Comparison of ENCODE assay signal across 11 cellular contexts in the genomic region with DNA sequence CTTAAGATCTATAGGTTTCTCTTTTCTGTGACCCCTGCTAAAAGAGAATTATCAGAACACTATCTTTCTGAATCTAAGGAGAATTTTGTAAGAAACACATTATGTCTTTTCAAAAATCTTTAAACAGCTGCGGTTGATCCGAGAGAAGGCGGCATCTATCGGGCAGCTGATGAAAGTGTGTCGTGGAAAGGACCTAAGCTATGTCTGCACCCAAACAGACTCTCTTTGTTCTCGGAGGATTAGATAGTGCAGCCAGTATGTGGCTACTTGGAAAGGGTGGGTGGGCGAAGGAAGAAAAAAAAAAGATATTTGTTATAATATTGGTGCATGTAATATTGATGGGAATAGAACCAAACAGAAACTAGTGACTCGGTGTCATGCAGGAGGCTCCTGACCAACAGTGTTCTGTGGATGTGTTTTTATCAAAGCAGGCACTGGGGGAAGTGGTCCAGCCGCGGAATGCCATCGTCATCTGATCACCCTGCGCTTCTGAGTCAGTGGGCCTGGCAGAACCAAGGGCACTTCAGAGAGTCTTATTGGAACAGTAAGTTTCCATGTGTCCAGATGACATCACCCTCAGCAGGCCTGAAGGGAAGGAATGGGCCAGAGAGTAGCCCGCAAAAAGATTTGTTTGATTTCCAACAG.
DNase-seq lines count a peak whose midpoint lies in the region; TF ChIP-seq lines count a peak whose summit lies in the region.
"Had no signal": no experiment of that assay in that cellular context is flagged by ENCODE, and none has a peak within 500 bp of the region (broad histone marks: within the 10 kb centered on the region; RNA-seq: fewer than 3 reads in every experiment).

No MANE protein-coding gene starts in this region.

- H3K27ac ChIP-seq in coronary artery (peak overlapping the region; percentile 6 to 40), tibial artery (peak overlapping the region in 1 of 2 donors; percentile 21)
- H3K27ac ChIP-seq: lower lobe of right lung had no signal

- TF ChIP-seq CTCF in coronary artery (IDR thresholded peaks at IDR 0.05): no peak
- no peak for TF ChIP-seq CTCF in lower leg skin (IDR thresholded peaks at IDR 0.05)
- TF ChIP-seq CTCF in tibial artery (IDR thresholded peaks at IDR 0.05): no peak

- no peaks in the 10 kb centered on the region for H3K9me3 ChIP-seq in tibial artery
- H3K9me3 ChIP-seq: lower lobe of right lung had no signal

- no peak for TF ChIP-seq POLR2A in lower leg skin (IDR thresholded peaks at IDR 0.05)

- no peaks in the 10 kb centered on the region for H3K36me3 ChIP-seq in tibial artery
- H3K36me3 ChIP-seq: lower lobe of right lung had no signal

- peaks cover 0 to 16% (median 9%) of the 10 kb centered on the region in 4 donors for H3K4me1 ChIP-seq in tibial artery
- H3K4me1 ChIP-seq: lower lobe of right lung had no signal

- DNase-seq in HS-5 (ENCODE audit: low read depth) (peak; percentile 30), coronary artery (ENCODE audit: low spot score) (peak; percentile 85), lower leg skin (ENCODE audit: low spot score in 2 of 2) (peak; percentile 72 to 91), tibial artery (peak; percentile 61 to 76), NCI-H2171 treated with DMSO at 0.1 percent for 48 hours (lab: John Stamatoyannopoulos, UW) (no peak), OCI-M1 (lab: John Stamatoyannopoulos, UW) (no peak), mesenteric fat pad (ENCODE audit: low spot score) (no peak)
- DNase-seq: activated CD4-positive, alpha-beta T cell treated with anti-CD3 and anti-CD28 coated beads, Interleukin-2, amount 50 U/mL, for 1 hour; lower lobe of right lung; NCI-H2107; SHP77 treated with DMSO at 0.1 percent for 48 hours had no signal

- no peaks in the 10 kb centered on the region for H3K27me3 ChIP-seq in tibial artery

- WGBS in lower leg skin, 2 donors: 67 to 72% methylated on average over 13 of the region's 13 CpGs

- intact Hi-C loops in lower leg skin (cut with DNase I; ENCODE audit: low total_unique reads) (no loop called here), tibial artery (cut with DNase I; ENCODE audit: low total_unique reads) (no loop called here)

- H3K4me3 ChIP-seq in coronary artery: peak overlapping the region; percentile 9
- no peak overlapping the region for H3K4me3 ChIP-seq in lower leg skin (ENCODE audit: low read depth, poor library complexity, severe bottlenecking)
- H3K4me3 ChIP-seq in tibial artery: no peak overlapping the region
- H3K4me3 ChIP-seq: lower lobe of right lung had no signal

Comparison
In these comparisons a context has a peak if more than half of its experiments do, and no peak if none do; other contexts are left out.
1. DNase-seq: peak in HS-5 (single experiment), coronary artery (single experiment), lower leg skin (2 of 2) and tibial artery (2 of 2); none in NCI-H2171 treated with DMSO at 0.1 percent for 48 hours (single experiment), OCI-M1 (single experiment) and mesenteric fat pad (single experiment).